ENCODE assay signal across 8 cellular contexts in the genomic region with DNA sequence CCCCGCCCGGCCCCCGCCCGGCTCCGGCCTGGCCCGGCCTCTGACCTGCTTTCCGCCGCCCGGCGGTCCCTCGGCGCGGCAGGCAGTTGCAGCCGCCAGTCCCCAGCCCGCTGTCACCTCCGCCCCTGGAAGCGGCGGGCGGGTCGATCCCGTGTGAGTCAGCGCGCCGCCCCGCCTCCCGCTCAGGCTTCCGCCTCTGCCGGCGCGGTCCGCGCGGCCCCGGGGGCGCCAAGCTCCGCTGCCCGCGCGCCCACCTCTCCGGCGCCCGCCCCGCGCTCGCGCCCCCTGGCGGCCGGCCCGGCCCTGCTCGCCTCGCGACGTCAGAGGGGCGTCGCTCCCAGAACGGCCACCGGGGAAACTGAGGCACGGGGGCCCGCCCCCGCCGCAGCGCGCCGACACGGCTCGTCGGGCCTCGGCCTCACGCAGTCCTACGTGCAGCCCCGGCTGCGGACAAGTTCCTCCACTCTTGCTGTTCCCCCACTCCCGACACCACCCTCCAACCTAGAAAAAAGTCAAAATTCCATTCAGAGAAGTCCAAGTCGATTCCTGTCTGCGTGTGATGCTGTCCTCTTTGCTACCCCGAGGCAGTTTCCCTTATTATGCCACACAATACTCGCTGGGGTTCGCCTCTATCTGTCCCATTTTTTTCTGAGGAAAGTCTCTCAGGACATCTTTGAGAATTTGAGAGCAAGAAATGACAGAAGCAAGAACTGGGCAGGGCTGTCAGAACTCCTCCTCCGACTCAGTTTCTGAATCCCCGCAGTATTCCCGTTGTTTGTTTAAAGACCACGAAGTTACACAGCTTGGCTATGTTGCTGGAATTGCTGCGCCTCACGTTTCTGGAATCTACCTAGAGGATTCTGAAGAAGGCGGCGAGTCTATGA. TPM values are rescaled to one million over a fixed set of nuclear protein-coding genes. Genes with fewer than 3 reads are reported as not detected.
DNase-seq lines count a peak whose midpoint lies in the region; ATAC-seq, FAIRE-seq and TF ChIP-seq lines count a peak whose summit lies in the region.

DNMBP (minus strand) TSS at position 155 of the 884 bp plus-strand sequence. CDS start 37,823 bp downstream, outside the sequence.

- peak within 1 kb of the TSS; percentile 83 to 92 for H3K27ac ChIP-seq in A549
- peak within 1 kb of the TSS; percentile 68 for H3K27ac ChIP-seq in colonic mucosa

- CTCF ChIA-PET in A549 (lab: Yijun Ruan, JAX), result interaction anchor here (0.6 to 7.8 kb wide), 67 partner anchors 8 to 499 kb away, joined by 3 to 101 read pairs (median 5); no protein-coding TSS in a partner anchor

- WGBS in A549 (ENCODE audit: missing lambda C conversion rate), result 8% methylated on average over 21 of the region's 86 CpGs

- peak; percentile 82 to 91 for DNase-seq in A549 (ENCODE audit: low read depth in 1 of 2, low spot score in 1 of 2)
- peak; percentile 52 for DNase-seq in NCI-H2171 treated with DMSO at 0.1 percent for 48 hours (lab: John Stamatoyannopoulos, UW)
- DNase-seq in activated CD4-positive, alpha-beta T cell treated with anti-CD3 and anti-CD28 coated beads for 4 hours, result peak; percentile 81 to 83
- DNase-seq in colonic mucosa, result peak; percentile 80
- DNase-seq in left colon, result peak; percentile 72 to 89
- DNase-seq in stimulated activated CD4-positive, alpha-beta T cell treated with anti-CD3 and anti-CD28 coated beads, Interleukin-1b, Interleukin-23, amount 100 ng/mL, for 4 hours (ENCODE audit: low read depth in 2 of 2), result peak; percentile 74 to 84

- H3K27me3 ChIP-seq in colonic mucosa, result no peaks in the 10 kb centered on the region

- no peak for TF ChIP-seq EP300 in A549 (IDR thresholded peaks at IDR 0.05)

- POLR2A ChIA-PET in A549 (lab: Yijun Ruan, JAX), result interaction anchor here (0.7 to 0.9 kb wide), 2 partner anchors 80 to 164 kb away, joined by 3 read pairs; no protein-coding TSS in a partner anchor

- TF ChIP-seq CTCF in A549 (IDR thresholded peaks at IDR 0.05) (peak; percentile 90), colonic mucosa (IDR thresholded peaks at IDR 0.05) (peak; percentile 25)

- peak within 1 kb of the TSS; percentile 87 to 92 for H3K9ac ChIP-seq in colonic mucosa (ENCODE audit: low read depth in 2 of 2, low read length in 2 of 2)

- H3K9me3 ChIP-seq in A549 (no peaks in the 10 kb centered on the region), colonic mucosa (no peaks in the 10 kb centered on the region)

- peak within 1 kb of the TSS; percentile 96 for H3K4me2 ChIP-seq in A549

- peak; percentile 37 for TF ChIP-seq POLR2A in A549 (IDR thresholded peaks at IDR 0.05; ENCODE audit: low read length)

- peak; percentile 34 to 60; a peak in 4 of 5 replicates for TF ChIP-seq RAD21 in A549 (conservative IDR thresholded peaks at IDR 0.05 in 1 of 2, IDR thresholded peaks at IDR 0.05 in 1 of 2)

- peak within 1 kb of the TSS; percentile 81 for H3K4me3 ChIP-seq in A549
- H3K4me3 ChIP-seq in colonic mucosa, result peak within 1 kb of the TSS; percentile 85

- intact Hi-C loops in colonic mucosa (cut with DNase I) (loop anchor here (10.0 kb wide), 1 partner anchor 95 kb away; no protein-coding TSS in a partner anchor), left colon (cut with DNase I, micrococcal nuclease) (no loop called here)

- ATAC-seq in A549, result peak; percentile 72 to 89
- ATAC-seq in GM18502 (IDR thresholded peaks at IDR 0.05; ENCODE audit: poor library complexity, unreplicated experiment), result peak; percentile 74
- ATAC-seq in HG02943 (IDR thresholded peaks at IDR 0.05; ENCODE audit: low read depth, unreplicated experiment), result peak; percentile 56
- peak; percentile 93 for ATAC-seq in left colon

- H3K36me3 ChIP-seq in colonic mucosa, result no peaks in the 10 kb centered on the region

- peaks cover 31% of the 10 kb centered on the region for H3K4me1 ChIP-seq in A549
- peaks cover 10% of the 10 kb centered on the region for H3K4me1 ChIP-seq in colonic mucosa

- FAIRE-seq in A549 (lab: Jason Lieb, UNC), result no peak

TF ChIP-seq in A549, 52 proteins besides CTCF, POLR2A, EP300 and RAD21:
- TF ChIP-seq EHF (CRISPR knock-in tag; IDR thresholded peaks at IDR 0.05), result 0 out of 2 replicates have a peak, but pooled peaks have one; percentile 35
- peak; percentile 96 for TF ChIP-seq SMC3 (IDR thresholded peaks at IDR 0.05)
- TF ChIP-seq HMGXB4 (CRISPR knock-in tag; IDR thresholded peaks at IDR 0.05; ENCODE audit: borderline replicate concordance), result no peak
- TF ChIP-seq RCOR1 (IDR thresholded peaks at IDR 0.05; ENCODE audit: low read depth, low read length), result no peak
- TF ChIP-seq, protein P1, sequence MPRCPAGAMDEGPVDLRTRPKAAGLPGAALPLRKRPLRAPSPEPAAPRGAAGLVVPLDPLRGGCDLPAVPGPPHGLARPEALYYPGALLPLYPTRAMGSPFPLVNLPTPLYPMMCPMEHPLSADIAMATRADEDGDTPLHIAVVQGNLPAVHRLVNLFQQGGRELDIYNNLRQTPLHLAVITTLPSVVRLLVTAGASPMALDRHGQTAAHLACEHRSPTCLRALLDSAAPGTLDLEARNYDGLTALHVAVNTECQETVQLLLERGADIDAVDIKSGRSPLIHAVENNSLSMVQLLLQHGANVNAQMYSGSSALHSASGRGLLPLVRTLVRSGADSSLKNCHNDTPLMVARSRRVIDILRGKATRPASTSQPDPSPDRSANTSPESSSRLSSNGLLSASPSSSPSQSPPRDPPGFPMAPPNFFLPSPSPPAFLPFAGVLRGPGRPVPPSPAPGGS (IDR thresholded peaks at IDR 0.05), result 0 out of 3 replicates have a peak, but pooled peaks have one; percentile 11
- TF ChIP-seq CHD4 (IDR thresholded peaks at IDR 0.05; ENCODE audit: borderline replicate concordance), result no peak
- TF ChIP-seq JUN (IDR thresholded peaks at IDR 0.05), result peak in 1 of 2 experiments; percentile 81; a peak in 4 of 5 replicates
- TF ChIP-seq MYC (IDR thresholded peaks at IDR 0.05; ENCODE audit: borderline replicate concordance, low read length), result peak; percentile 33; the same call in 1 of the 2 replicates
- peak; percentile 31; the same call in 1 of the 2 replicates for TF ChIP-seq FOSL2 (IDR thresholded peaks at IDR 0.05)
- peak; percentile 83 for TF ChIP-seq FOSL2 (CRISPR knock-in tag; IDR thresholded peaks at IDR 0.05)
- no peak; the same call in 1 of the 2 replicates for TF ChIP-seq JUNB (IDR thresholded peaks at IDR 0.05)
- TF ChIP-seq FOXS1 (CRISPR knock-in tag; IDR thresholded peaks at IDR 0.05), result no peak
- no peak for TF ChIP-seq EHMT2 (IDR thresholded peaks at IDR 0.05; ENCODE audit: low read depth)
- no peak for TF ChIP-seq CBX8 (IDR thresholded peaks at IDR 0.05)
- no peak for TF ChIP-seq RARB (CRISPR knock-in tag; IDR thresholded peaks at IDR 0.05)

RNA-seq across cellular contexts. Expression of gene DNMBP, which starts in this region (rescaled TPM):
- polyA plus RNA-seq in A549 (2011; rRNA removed), result 20.3 and 24.3 TPM in 2 replicates
- polyA plus RNA-seq in A549 (2012; cell fraction: cytosol; rRNA removed), result 9.9 and 11.3 TPM in 2 replicates
- polyA plus RNA-seq in A549 (2012; cell fraction: nucleus; rRNA removed), result 19.1 and 24.9 TPM in 2 replicates
- 12.6 to 15.3 TPM (median 13.7 TPM) in 3 replicates for polyA plus RNA-seq in A549 (2017; fragmentation: RNase III; extraction: RNeasy Plus Mini Kit Qiagen cat#74134 plus additional on column Dnase treatment)
- polyA minus RNA-seq in A549 (2011; rRNA and poly(A)+ RNA removed), result 20.1 and 20.4 TPM in 2 replicates
- total RNA-seq in colonic mucosa, result 10 to 100 TPM; 38.4 to 53.5 TPM
- 10 to 100 TPM; 43.6 to 53.4 TPM for total RNA-seq in left colon

Comparison
In these comparisons a context has a peak if more than half of its experiments do, and no peak if none do; other contexts are left out.
1. Peak in every context shown above with its lines: DNase-seq, ATAC-seq, H3K4me3 ChIP-seq and H3K27ac ChIP-seq.